In genomic region chr17:59328534-59329095, GRCh38 we compare ENCODE assay signal across 11 cellular contexts. TPM values are rescaled to one million over a fixed set of nuclear protein-coding genes. Genes with fewer than 3 reads are reported as not detected.
DNase-seq lines count a peak whose midpoint lies in the region; ATAC-seq and TF ChIP-seq lines count a peak whose summit lies in the region.
"Had no signal": no experiment of that assay in that cellular context is flagged by ENCODE, and none has a peak within 500 bp of the region (broad histone marks: within the 10 kb centered on the region; RNA-seq: fewer than 3 reads in every experiment).

No MANE protein-coding gene starts in this region.

- H3K36me3 ChIP-seq in right lobe of liver = no peaks in the 10 kb centered on the region
- no peaks in the 10 kb centered on the region for H3K36me3 ChIP-seq in testis (ENCODE audit: low read depth, missing control alignments)
- H3K36me3 ChIP-seq in breast epithelium = no peaks in the 10 kb centered on the region
- H3K36me3 ChIP-seq: SJCRH30 had no signal

- H3K4me3 Mint-ChIP-seq in activated CD4-positive, alpha-beta T cell treated with anti-CD3 and anti-CD28 coated beads, Interleukin-2, amount 10 ng/mL, durations not matched to agents 24 days and 14 days = no peak overlapping the region
- H3K4me3 Mint-ChIP-seq in activated T-helper 1 cell treated with anti-CD3 and anti-CD28 coated beads, Interleukin-12 subunit alpha, Interleukin-12 subunit beta, Interleukin-2, Interleukin-4 antibody, amounts not matched to agents 30 ng/mL and 10 ng/mL and 1 ng/mL, durations not matched to agents 14 hours and 24 hours and 36 hours = no peak overlapping the region

- H3K36me3 Mint-ChIP-seq in activated CD4-positive, alpha-beta T cell treated with anti-CD3 and anti-CD28 coated beads, Interleukin-2, amount 10 ng/mL, durations not matched to agents 24 days and 14 days (ENCODE audit: low read depth) = no peaks in the 10 kb centered on the region
- no peaks in the 10 kb centered on the region for H3K36me3 Mint-ChIP-seq in activated T-helper 1 cell treated with anti-CD3 and anti-CD28 coated beads, Interleukin-12 subunit alpha, Interleukin-12 subunit beta, Interleukin-2, Interleukin-4 antibody, amounts not matched to agents 30 ng/mL and 10 ng/mL and 1 ng/mL, durations not matched to agents 14 hours and 24 hours and 36 hours (ENCODE audit: low read depth)

- WGBS in right lobe of liver (ENCODE audit: insufficient coverage, low coverage, low lambda C conversion rate, missing lambda C conversion rate) = 64% methylated on average over 2 of the region's 2 CpGs
- 85 to 91% methylated on average over 2 of the region's 2 CpGs for WGBS in testis, 2 donors

- peaks cover 0 to 39% (median 19%) of the 10 kb centered on the region in 4 donors for H3K4me1 ChIP-seq in right lobe of liver
- H3K4me1 ChIP-seq in testis = peaks cover 37% of the 10 kb centered on the region
- H3K4me1 ChIP-seq in breast epithelium = peaks cover 0 to 21% of the 10 kb centered on the region in 2 donors

- intact Hi-C loops in activated CD4-positive, alpha-beta T cell treated with anti-CD3 and anti-CD28 coated beads, Interleukin-2, amount 10 ng/mL, durations not matched to agents 24 days and 14 days (cut with micrococcal nuclease) = loop anchor here (1.0 kb wide), 4 partner anchors 34 to 113 kb away; no protein-coding TSS in a partner anchor
- intact Hi-C loops in activated T-helper 1 cell treated with anti-CD3 and anti-CD28 coated beads, Interleukin-12 subunit alpha, Interleukin-12 subunit beta, Interleukin-2, Interleukin-4 antibody, amounts not matched to agents 30 ng/mL and 10 ng/mL and 1 ng/mL, durations not matched to agents 14 hours and 24 hours and 36 hours (cut with micrococcal nuclease) = loop anchor here (1.0 to 5.0 kb wide), 3 partner anchors 107 to 194 kb away; no protein-coding TSS in a partner anchor
- intact Hi-C loops in right lobe of liver (cut with DNase I) (loop anchor here in 1 of 2 donors (10.0 kb wide), 1 partner anchor 116 kb away; no protein-coding TSS in a partner anchor), testis (cut with DNase I; ENCODE audit: low total_unique reads) (loop anchor here (5.0 kb wide), 1 partner anchor 109 kb away; no protein-coding TSS in a partner anchor), breast epithelium (cut with DNase I; ENCODE audit: low total_unique reads) (loop anchor here (5.0 kb wide), 1 partner anchor 114 kb away; no protein-coding TSS in a partner anchor)

- DNase-seq in activated CD4-positive, alpha-beta T cell treated with anti-CD3 and anti-CD28 coated beads, Interleukin-2, amount 10 ng/mL, durations not matched to agents 24 days and 14 days = no peak
- no peak for DNase-seq in activated CD4-positive, alpha-beta T cell treated with anti-CD3 and anti-CD28 coated beads, Interleukin-2, amount 50 U/mL, for 48 hours
- DNase-seq in activated T-helper 1 cell treated with anti-CD3 and anti-CD28 coated beads, Interleukin-12 subunit alpha, Interleukin-12 subunit beta, Interleukin-2, Interleukin-4 antibody, amounts not matched to agents 30 ng/mL and 10 ng/mL and 1 ng/mL, durations not matched to agents 14 hours and 24 hours and 36 hours (ENCODE audit: low spot score) = no peak
- DNase-seq in right lobe of liver (no peak), testis (no peak), breast epithelium (ENCODE audit: low spot score in 2 of 2) (no peak), SIG-M5 (lab: John Stamatoyannopoulos, UW) (no peak)
- DNase-seq: ACHN; SJCRH30; stimulated activated CD4-positive, alpha-beta T cell treated with anti-CD3 and anti-CD28 coated beads, Interleukin-2, amount 100 ng/mL, for 24 hours had no signal

- H3K4me1 Mint-ChIP-seq in activated CD4-positive, alpha-beta T cell treated with anti-CD3 and anti-CD28 coated beads, Interleukin-2, amount 10 ng/mL, durations not matched to agents 24 days and 14 days = peaks cover 47% of the 10 kb centered on the region
- H3K4me1 Mint-ChIP-seq in activated T-helper 1 cell treated with anti-CD3 and anti-CD28 coated beads, Interleukin-12 subunit alpha, Interleukin-12 subunit beta, Interleukin-2, Interleukin-4 antibody, amounts not matched to agents 30 ng/mL and 10 ng/mL and 1 ng/mL, durations not matched to agents 14 hours and 24 hours and 36 hours (ENCODE audit: low read depth) = peaks cover 52% of the 10 kb centered on the region

- H3K27ac ChIP-seq in right lobe of liver = peak overlapping the region; percentile 94 to 98 (median 96)
- peak overlapping the region; percentile 84 to 93 for H3K27ac ChIP-seq in testis
- peak overlapping the region in 1 of 2 donors; percentile 97 for H3K27ac ChIP-seq in breast epithelium
- H3K27ac ChIP-seq: SJCRH30 had no signal

- peaks cover 1% of the 10 kb centered on the region for H3K27me3 Mint-ChIP-seq in activated CD4-positive, alpha-beta T cell treated with anti-CD3 and anti-CD28 coated beads, Interleukin-2, amount 10 ng/mL, durations not matched to agents 24 days and 14 days
- H3K27me3 Mint-ChIP-seq in activated T-helper 1 cell treated with anti-CD3 and anti-CD28 coated beads, Interleukin-12 subunit alpha, Interleukin-12 subunit beta, Interleukin-2, Interleukin-4 antibody, amounts not matched to agents 30 ng/mL and 10 ng/mL and 1 ng/mL, durations not matched to agents 14 hours and 24 hours and 36 hours (ENCODE audit: insufficient read depth) = peaks cover 7% of the 10 kb centered on the region

- H3K9me3 Mint-ChIP-seq in activated CD4-positive, alpha-beta T cell treated with anti-CD3 and anti-CD28 coated beads, Interleukin-2, amount 10 ng/mL, durations not matched to agents 24 days and 14 days = no peaks in the 10 kb centered on the region
- no peaks in the 10 kb centered on the region for H3K9me3 Mint-ChIP-seq in activated T-helper 1 cell treated with anti-CD3 and anti-CD28 coated beads, Interleukin-12 subunit alpha, Interleukin-12 subunit beta, Interleukin-2, Interleukin-4 antibody, amounts not matched to agents 30 ng/mL and 10 ng/mL and 1 ng/mL, durations not matched to agents 14 hours and 24 hours and 36 hours

- H3K27ac Mint-ChIP-seq in activated CD4-positive, alpha-beta T cell treated with anti-CD3 and anti-CD28 coated beads, Interleukin-2, amount 10 ng/mL, durations not matched to agents 24 days and 14 days = peak overlapping the region; percentile 8
- peak overlapping the region; percentile 42 for H3K27ac Mint-ChIP-seq in activated T-helper 1 cell treated with anti-CD3 and anti-CD28 coated beads, Interleukin-12 subunit alpha, Interleukin-12 subunit beta, Interleukin-2, Interleukin-4 antibody, amounts not matched to agents 30 ng/mL and 10 ng/mL and 1 ng/mL, durations not matched to agents 14 hours and 24 hours and 36 hours

- ATAC-seq in right lobe of liver (no peak), esophagus mucosa (no peak)

- TF ChIP-seq CTCF in right lobe of liver (IDR thresholded peaks at IDR 0.05) = no peak
- TF ChIP-seq CTCF in testis (IDR thresholded peaks at IDR 0.05) = no peak
- TF ChIP-seq CTCF in breast epithelium (IDR thresholded peaks at IDR 0.05) = no peak

- H3K27me3 ChIP-seq in right lobe of liver (no peaks in the 10 kb centered on the region), testis (no peaks in the 10 kb centered on the region), breast epithelium (no peaks in the 10 kb centered on the region)

- TF ChIP-seq POLR2A in right lobe of liver (IDR thresholded peaks at IDR 0.05) (no peak), testis (IDR thresholded peaks at IDR 0.05) (no peak), breast epithelium (IDR thresholded peaks at IDR 0.05) (no peak)

- H3K4me3 ChIP-seq in right lobe of liver (no peak overlapping the region), testis (no peak overlapping the region), breast epithelium (no peak overlapping the region)
- H3K4me3 ChIP-seq: SJCRH30 had no signal

- H3K9me3 ChIP-seq in right lobe of liver (no peaks in the 10 kb centered on the region), testis (no peaks in the 10 kb centered on the region), breast epithelium (no peaks in the 10 kb centered on the region)
- H3K9me3 ChIP-seq: SJCRH30 had no signal

RNA-seq across cellular contexts. Expression of gene YPEL2, which starts 2.8 kb away (rescaled TPM):
- total RNA-seq in activated CD4-positive, alpha-beta T cell treated with anti-CD3 and anti-CD28 coated beads, Interleukin-2, amount 10 ng/mL, durations not matched to agents 24 days and 14 days = 6.2 and 7.0 TPM in 2 replicates
- 7.4 and 7.9 TPM in 2 replicates for total RNA-seq in activated T-helper 1 cell treated with anti-CD3 and anti-CD28 coated beads, Interleukin-12 subunit alpha, Interleukin-12 subunit beta, Interleukin-2, Interleukin-4 antibody, amounts not matched to agents 30 ng/mL and 10 ng/mL and 1 ng/mL, durations not matched to agents 14 hours and 24 hours and 36 hours
- total RNA-seq in right lobe of liver = 10 to 100 TPM in 4 of 6 experiments, 1 to 10 TPM in 2; 9.2 to 23.3 (median 15.2) TPM
- 10 to 100 TPM; 39.8 to 48.3 TPM for total RNA-seq in testis
- 20.5 TPM for polyA plus RNA-seq in testis (ENCODE audit: insufficient read depth, low read depth, low replicate concordance)
- total RNA-seq in breast epithelium = 10 to 100 TPM; 26.5 to 64.8 (median 33.2) TPM
- total RNA-seq in esophagus mucosa = 5.7 TPM
